In genomic region chr2:85769236-85769986, GRCh38 we compare ENCODE assay signal across 9 cellular contexts. TPM values are rescaled to one million over a fixed set of nuclear protein-coding genes. Genes with fewer than 3 reads are reported as not detected.
DNase-seq lines count a peak whose midpoint lies in the region; ATAC-seq and TF ChIP-seq lines count a peak whose summit lies in the region.
"Had no signal": no experiment of that assay in that cellular context is flagged by ENCODE, and none has a peak within 500 bp of the region (broad histone marks: within the 10 kb centered on the region; RNA-seq: fewer than 3 reads in every experiment).

No MANE protein-coding gene starts in this region.

- no peaks in the 10 kb centered on the region for H3K36me3 ChIP-seq in hepatocyte (replicated peaks; ENCODE audit: insufficient read depth, low read depth)

- H3K9me3 ChIP-seq in hepatocyte (ENCODE audit: low read depth) = no peaks in the 10 kb centered on the region

- intact Hi-C loops in lower leg skin (cut with DNase I; ENCODE audit: low total_unique reads) = no loop called here

- ATAC-seq in GM18868 (IDR thresholded peaks at IDR 0.05; ENCODE audit: unreplicated experiment) (peak; percentile 53), HG02970 (IDR thresholded peaks at IDR 0.05; ENCODE audit: low FRiP score, unreplicated experiment) (no peak)

- TF ChIP-seq CTCF in AG09309 (IDR thresholded peaks at IDR 0.05; ENCODE audit: control insufficient read depth, insufficient read depth, low read depth, low read length, missing control alignments) (peak; percentile 27), hepatocyte (IDR thresholded peaks at IDR 0.05; ENCODE audit: poor library complexity) (peak; percentile 14), lower leg skin (IDR thresholded peaks at IDR 0.05) (no peak)

- no peak overlapping the region for H3K4me3 ChIP-seq in AG09309 (ENCODE audit: control insufficient read depth, low read depth, low read length)
- H3K4me3 ChIP-seq in hepatocyte = no peak overlapping the region
- H3K4me3 ChIP-seq in lower leg skin (ENCODE audit: low read depth, poor library complexity, severe bottlenecking) = no peak overlapping the region

- H3K4me2 ChIP-seq in hepatocyte = no peak overlapping the region

- H3K27ac ChIP-seq in hepatocyte = peak overlapping the region; percentile 5

- WGBS in hepatocyte (ENCODE audit: low lambda C conversion rate, missing lambda C conversion rate) = 78% methylated on average over 12 of the region's 12 CpGs
- 78 to 89% methylated on average over 12 of the region's 12 CpGs for WGBS in lower leg skin, 2 donors

- H4K20me1 ChIP-seq in hepatocyte (ENCODE audit: insufficient read depth, poor library complexity, severe bottlenecking) = no peaks in the 10 kb centered on the region

- H2AFZ ChIP-seq in hepatocyte = no peak overlapping the region

- H3K27me3 ChIP-seq in hepatocyte = peaks cover 16% of the 10 kb centered on the region

- no peak for DNase-seq in AG09309 (ENCODE audit: low read depth)
- peak; percentile 31 to 44 for DNase-seq in SHP77 (lab: John Stamatoyannopoulos, UW)
- no peak for DNase-seq in hepatocyte (ENCODE audit: low spot score)
- DNase-seq in lower leg skin (ENCODE audit: low spot score in 2 of 2) = no peak
- no peak for DNase-seq in pons (ENCODE audit: low spot score)
- no peak for DNase-seq in NCI-H1048 (lab: John Stamatoyannopoulos, UW)
- DNase-seq: activated CD4-positive, alpha-beta T cell treated with anti-CD3 and anti-CD28 coated beads, Interleukin-2, amount 50 U/mL, for 48 hours had no signal

- H3K79me2 ChIP-seq in hepatocyte = no peaks in the 10 kb centered on the region

- peaks cover 55% of the 10 kb centered on the region for H3K4me1 ChIP-seq in hepatocyte (ENCODE audit: insufficient read depth)

- TF ChIP-seq POLR2A in lower leg skin (IDR thresholded peaks at IDR 0.05) = no peak

- H3K9me2 ChIP-seq in hepatocyte (replicated peaks; ENCODE audit: insufficient read depth) = no peaks in the 10 kb centered on the region

RNA-seq across cellular contexts. Expression of gene ATOH8, which starts 15.6 kb away (rescaled TPM):
- total RNA-seq in hepatocyte = 2.0 and 2.9 TPM in 2 replicates
- polyA plus RNA-seq in hepatocyte = 1.3 and 2.1 TPM in 2 replicates
- total RNA-seq in lower leg skin = 10 to 100 TPM; 27.3 to 79.8 (median 33.7) TPM

Comparison
In these comparisons a context has a peak if more than half of its experiments do, and no peak if none do; other contexts are left out.
1. DNase-seq: peak in SHP77 (2 of 2); none in AG09309 (single experiment), hepatocyte (single experiment), lower leg skin (0 of 2), pons (single experiment) and NCI-H1048 (single experiment).
2. CTCF ChIP-seq: peak in AG09309 (single experiment) and hepatocyte (single experiment); none in lower leg skin (0 of 3).